In genomic region chr11:68842427-68843051, GRCh38 we compare ENCODE assay signal across 8 cellular contexts. TPM values are rescaled to one million over a fixed set of nuclear protein-coding genes. Genes with fewer than 3 reads are reported as not detected.
DNase-seq lines count a peak whose midpoint lies in the region; ATAC-seq and TF ChIP-seq lines count a peak whose summit lies in the region.

No MANE protein-coding gene starts in this region.

- H3K9me2 ChIP-seq in Karpas-422 (replicated peaks; ENCODE audit: insufficient read depth, low read length): no peaks in the 10 kb centered on the region

- H3K4me1 ChIP-seq in Karpas-422 (ENCODE audit: low read length): peaks cover 55% of the 10 kb centered on the region

- no peak for TF ChIP-seq CTCF in BJ (IDR thresholded peaks at IDR 0.05; ENCODE audit: insufficient read depth, low read depth, low read length)
- no peak for TF ChIP-seq CTCF in cardiac fibroblast (IDR thresholded peaks at IDR 0.05; ENCODE audit: low read depth, low read length)
- TF ChIP-seq CTCF in nephron (IDR thresholded peaks at IDR 0.05; ENCODE audit: unreplicated experiment in 3 of 3): no peak

- H3K9ac ChIP-seq in Karpas-422 (ENCODE audit: low read length): peak overlapping the region; percentile 46; the same call in 1 of the 2 replicates

- H3K9me3 ChIP-seq in Karpas-422 (ENCODE audit: low read length): no peaks in the 10 kb centered on the region

- H3K9me3 Mint-ChIP-seq in nephron: no peaks in the 10 kb centered on the region

- no peak overlapping the region for H3K27ac ChIP-seq in Karpas-422 (ENCODE audit: low read length)

- H3K4me3 ChIP-seq in BJ (ENCODE audit: low read depth, low read length) (peak overlapping the region; percentile 73), Karpas-422 (ENCODE audit: low read length) (peak overlapping the region; percentile 70), cardiac fibroblast (replicated peaks in 1 of 2; ENCODE audit: low read depth in 2 of 2, low read length in 2 of 2) (peak overlapping the region; percentile 51 to 55)

- no peak overlapping the region for H2AFZ ChIP-seq in Karpas-422 (ENCODE audit: low read length)

- H3K27me3 ChIP-seq in BJ (ENCODE audit: control insufficient read depth, insufficient read depth, low read length) (peaks cover 7% of the 10 kb centered on the region), Karpas-422 (ENCODE audit: low read length) (no peaks in the 10 kb centered on the region)

- H3K36me3 Mint-ChIP-seq in nephron (ENCODE audit: low read depth): no peaks in the 10 kb centered on the region

- H3K4me2 ChIP-seq in Karpas-422 (ENCODE audit: low read depth, low read length, poor library complexity, severe bottlenecking): peak overlapping the region; percentile 67

- peak overlapping the region; percentile 76 to 90 (median 88) for H3K4me3 Mint-ChIP-seq in nephron

- no peaks in the 10 kb centered on the region for H4K20me1 ChIP-seq in Karpas-422 (ENCODE audit: insufficient read depth, low read depth, low read length)

- POLR2A ChIA-PET in BJ (lab: Charles Lee): interaction anchor here (1.5 kb wide), 1 partner anchor 47 kb away, joined by 5 read pairs; no protein-coding TSS in a partner anchor

- H3K79me2 ChIP-seq in Karpas-422 (ENCODE audit: low read length): 0 out of 2 replicates have a peak, but pooled peaks cover 6% of the 10 kb centered on the region

- no peak for TF ChIP-seq POLR2A in GM18505 (IDR thresholded peaks at IDR 0.05; ENCODE audit: borderline replicate concordance, extremely low read depth, insufficient read depth, insufficient read length)

- ATAC-seq in GM18505 (IDR thresholded peaks at IDR 0.05; ENCODE audit: unreplicated experiment) (no peak), HG03175 (IDR thresholded peaks at IDR 0.05; ENCODE audit: unreplicated experiment) (no peak), HG03342 (IDR thresholded peaks at IDR 0.05; ENCODE audit: unreplicated experiment) (no peak), HG03097 (IDR thresholded peaks at IDR 0.05; ENCODE audit: low FRiP score, unreplicated experiment) (no peak)

- H3K36me3 ChIP-seq in BJ (ENCODE audit: control insufficient read depth, insufficient read depth, low read length) (no peaks in the 10 kb centered on the region), Karpas-422 (ENCODE audit: insufficient read depth, low read length) (no peaks in the 10 kb centered on the region)

- H3K27me3 Mint-ChIP-seq in nephron (ENCODE audit: low read depth): peaks cover 63% of the 10 kb centered on the region

- CTCF ChIA-PET in BJ (lab: Yijun Ruan, JAX): interaction anchor here (1.1 to 1.7 kb wide), 3 partner anchors 27 to 48 kb away, joined by 4 to 5 read pairs (median 5); no protein-coding TSS in a partner anchor

- peaks cover 50% of the 10 kb centered on the region for H3K4me1 Mint-ChIP-seq in nephron

- peak overlapping the region; percentile 74 to 86 (median 80) for H3K27ac Mint-ChIP-seq in nephron

- DNase-seq in BJ (ENCODE audit: low read depth): no peak
- no peak for DNase-seq in Karpas-422
- no peak for DNase-seq in cardiac fibroblast (ENCODE audit: low read depth in 2 of 2)

RNA-seq across cellular contexts. Expression of gene CPT1A, which starts 0.8 kb away (rescaled TPM):
- 24.2 and 29.8 TPM in 2 replicates for polyA plus RNA-seq in BJ (2011; rRNA removed)
- polyA minus RNA-seq in BJ (2011; rRNA and poly(A)+ RNA removed): 47.3 and 56.5 TPM in 2 replicates
- 13.1 and 15.2 TPM in 2 replicates for total RNA-seq in Karpas-422 (2014; rRNA removed; shearing (Covaris generic); ENCODE audit: low replicate concordance)
